ENCODE assay signal across 14 cellular contexts in genomic region chr1:161074676-161075368, GRCh38. TPM values are rescaled to one million over a fixed set of nuclear protein-coding genes. Genes with fewer than 3 reads are reported as not detected.
DNase-seq lines count a peak whose midpoint lies in the region; ATAC-seq and TF ChIP-seq lines count a peak whose summit lies in the region.
"Had no signal": no experiment of that assay in that cellular context is flagged by ENCODE, and none has a peak within 500 bp of the region (broad histone marks: within the 10 kb centered on the region; RNA-seq: fewer than 3 reads in every experiment).

No MANE protein-coding gene starts in this region.

- no peaks in the 10 kb centered on the region for H3K79me1 ChIP-seq in mesendoderm (ENCODE audit: low read length)

- no peak overlapping the region for H3K18ac ChIP-seq in mesendoderm (ENCODE audit: low read length)

- no peak overlapping the region for H2BK120ac ChIP-seq in mesendoderm (ENCODE audit: low read depth, low read length)

- intact Hi-C loops in lower lobe of right lung (cut with DNase I), result no loop called here

- H3K27me3 Mint-ChIP-seq in HFFc6 (ENCODE audit: insufficient read depth), result peaks cover 2% of the 10 kb centered on the region

- H2AFZ ChIP-seq in GM23248, result 0 out of 2 replicates have a peak overlapping the region, but pooled peaks have one; percentile 24

- H3K9me3 ChIP-seq in GM23248 (ENCODE audit: low read depth) (no peaks in the 10 kb centered on the region), SJCRH30 (replicated peaks) (no peaks in the 10 kb centered on the region), lower lobe of right lung (no peaks in the 10 kb centered on the region)
- H3K9me3 ChIP-seq: HAP-1, SK-N-SH had no signal

- H3K79me2 ChIP-seq in GM23248 (ENCODE audit: insufficient read depth) (no peaks in the 10 kb centered on the region), mesendoderm (ENCODE audit: control insufficient read depth, insufficient read depth, low read length) (no peaks in the 10 kb centered on the region)

- no peak overlapping the region for H4K8ac ChIP-seq in mesendoderm (ENCODE audit: low read depth, low read length)

- H3K4me1 ChIP-seq in GM23248 (ENCODE audit: insufficient read depth) (no peaks in the 10 kb centered on the region), SJCRH30 (peaks cover 4% of the 10 kb centered on the region; the same call in 1 of the 2 replicates), mesendoderm (ENCODE audit: control insufficient read depth, low read depth, low read length) (no peaks in the 10 kb centered on the region), lower lobe of right lung (no peaks in the 10 kb centered on the region)
- H3K4me1 ChIP-seq: HAP-1 had no signal

- H2BK5ac ChIP-seq in mesendoderm (ENCODE audit: low read length), result no peak overlapping the region

- no peak overlapping the region for H3K27ac Mint-ChIP-seq in HFFc6

- TF ChIP-seq CTCF in HFFc6 (IDR thresholded peaks at IDR 0.05) (no peak), lower lobe of right lung (IDR thresholded peaks at IDR 0.05) (no peak)

- peak overlapping the region; percentile 17 for H3K56ac ChIP-seq in mesendoderm (ENCODE audit: low read length)

- H3K4me2 ChIP-seq in GM23248 (ENCODE audit: unreplicated experiment) (no peak overlapping the region), mesendoderm (ENCODE audit: low read length) (no peak overlapping the region)
- H3K4me2 ChIP-seq: SK-N-SH had no signal

- H3K4ac ChIP-seq in mesendoderm (ENCODE audit: low read depth, low read length), result no peak overlapping the region

- no peak overlapping the region for H2BK15ac ChIP-seq in mesendoderm (replicated peaks; ENCODE audit: low read depth)

- H3K27me3 ChIP-seq in GM23248 (replicated peaks; ENCODE audit: insufficient read depth) (no peaks in the 10 kb centered on the region), SJCRH30 (no peaks in the 10 kb centered on the region), mesendoderm (ENCODE audit: insufficient read depth, low read length, poor library complexity) (no peaks in the 10 kb centered on the region), lower lobe of right lung (ENCODE audit: low read depth) (no peaks in the 10 kb centered on the region)

- H3K4me1 Mint-ChIP-seq in HFFc6 (ENCODE audit: low read depth), result peaks cover under 1% of the 10 kb centered on the region

- no peaks in the 10 kb centered on the region for H3K36me3 ChIP-seq in GM23248 (ENCODE audit: low read depth)
- H3K36me3 ChIP-seq in SJCRH30, result no peaks in the 10 kb centered on the region
- no peaks in the 10 kb centered on the region for H3K36me3 ChIP-seq in mesendoderm (ENCODE audit: control insufficient read depth, insufficient read depth, low read length)
- H3K36me3 ChIP-seq in lower lobe of right lung, result peaks cover 10% of the 10 kb centered on the region
- H3K36me3 ChIP-seq: HAP-1 had no signal

- no peaks in the 10 kb centered on the region for H3F3A ChIP-seq in GM23248 (ENCODE audit: insufficient read depth)

- WGBS in GM23248 (ENCODE audit: low coverage in 1 of 2, low lambda C conversion rate in 2 of 2, missing lambda C conversion rate in 2 of 2), 2 experiments, result 74 to 79% methylated on average over 11 to 12 of the region's 12 CpGs
- WGBS in mesendoderm (ENCODE audit: extremely low coverage, insufficient coverage, low lambda C conversion rate), result no CpG with 5 or more reads among the region's 12 CpGs

- H3K23ac ChIP-seq in mesendoderm (ENCODE audit: low read length), result no peak overlapping the region

- no peak overlapping the region for H4K5ac ChIP-seq in mesendoderm (ENCODE audit: low read length)

- no peaks in the 10 kb centered on the region for H3K9me3 Mint-ChIP-seq in HFFc6

- DNase-seq in GM23248 (no peak), SJCRH30 (peak; percentile 21 to 25), mesendoderm (no peak), HFFc6 (no peak), NCI-H1436 treated with DMSO at 0.1 percent for 48 hours (lab: John Stamatoyannopoulos, UW) (no peak), lower lobe of right lung (no peak)
- DNase-seq: anterior cingulate cortex, EL, foreskin fibroblast, SK-N-SH had no signal

- H2AK5ac ChIP-seq in mesendoderm (ENCODE audit: low read length), result no peak overlapping the region

- H3K4me3 ChIP-seq in GM23248 (no peak overlapping the region), SJCRH30 (no peak overlapping the region), mesendoderm (ENCODE audit: low read length) (no peak overlapping the region), lower lobe of right lung (no peak overlapping the region)
- H3K4me3 ChIP-seq: HAP-1 had no signal

- H3K27ac ChIP-seq in GM23248, result no peak overlapping the region
- no peak overlapping the region for H3K27ac ChIP-seq in SJCRH30
- no peak overlapping the region for H3K27ac ChIP-seq in mesendoderm (ENCODE audit: low read depth, low read length)
- H3K27ac ChIP-seq in lower lobe of right lung, result no peak overlapping the region
- H3K27ac ChIP-seq: C4-2B had no signal

- in situ Hi-C loops in GM23248 (cut with MboI), result no loop called here

- H3K9me2 ChIP-seq in GM23248 (ENCODE audit: insufficient read depth), result no peaks in the 10 kb centered on the region
- H3K9me2 ChIP-seq: SK-N-SH had no signal

- H3K9ac ChIP-seq in GM23248, result no peak overlapping the region
- no peak overlapping the region for H3K9ac ChIP-seq in mesendoderm (ENCODE audit: low read length)
- H3K9ac ChIP-seq: SK-N-SH had no signal

- H3K36me3 Mint-ChIP-seq in HFFc6 (ENCODE audit: low read depth), result no peaks in the 10 kb centered on the region

- no peak for ATAC-seq in lower lobe of right lung

- no peak overlapping the region for H3K4me3 Mint-ChIP-seq in HFFc6

- H4K20me1 ChIP-seq in GM23248 (ENCODE audit: insufficient read depth), result no peaks in the 10 kb centered on the region

RNA-seq across cellular contexts. Expression of gene ARHGAP30, which starts 5.1 kb away (rescaled TPM):
- total RNA-seq in GM23248 (2014; rRNA removed; shearing (Covaris generic)), result not detected in 2 replicates
- polyA plus RNA-seq in GM23248 (2016; fragmentation: Nextera tagmentation; extraction: Ambion mirVana), result 0.21 and 0.29 TPM in 2 replicates
- total RNA-seq in SJCRH30 (2014; rRNA removed; shearing (Covaris generic)), result 0.12 and 0.23 TPM in 2 replicates
- 0.56 TPM for polyA plus RNA-seq in mesendoderm (2013, experiment 1 of 2)
- 0.55 TPM for polyA plus RNA-seq in mesendoderm (2013, experiment 2 of 2)
- total RNA-seq in HFFc6 (2021; fragmentation: NEBNext Ultra II Directional; extraction: Animal tissue kit (Norgen Biotek cat#: 25700)), result not detected
- total RNA-seq in lower lobe of right lung, result 63.7 TPM
- total RNA-seq: dermis microvascular lymphatic vessel endothelial cell, renal cortical epithelial cell had no signal
- polyA plus RNA-seq: SK-N-SH had no signal

RNA-seq across cellular contexts. Expression of gene NECTIN4, which starts 14.5 kb away (rescaled TPM):
- total RNA-seq in GM23248 (2014; rRNA removed; shearing (Covaris generic)), result 0.54 TPM in 1 of 2 replicates, not detected in the other
- 0.40 and 0.54 TPM in 2 replicates for polyA plus RNA-seq in GM23248 (2016; fragmentation: Nextera tagmentation; extraction: Ambion mirVana)
- 0.04 TPM in 1 of 2 replicates, not detected in the other for total RNA-seq in SJCRH30 (2014; rRNA removed; shearing (Covaris generic))
- 0.24 TPM for polyA plus RNA-seq in mesendoderm (2013, experiment 1 of 2)
- 0.22 TPM for polyA plus RNA-seq in mesendoderm (2013, experiment 2 of 2)
- total RNA-seq in HFFc6 (2021; fragmentation: NEBNext Ultra II Directional; extraction: Animal tissue kit (Norgen Biotek cat#: 25700)), result under 1 TPM in 2 of 6 experiments, not detected in 4; 0.09 to 0.14 TPM
- total RNA-seq in lower lobe of right lung, result 6.2 TPM

RNA-seq across cellular contexts. Expression of gene KLHDC9, which starts 23.3 kb away (rescaled TPM):
- total RNA-seq in GM23248 (2014; rRNA removed; shearing (Covaris generic)), result 3.7 and 5.6 TPM in 2 replicates
- 3.2 and 3.3 TPM in 2 replicates for polyA plus RNA-seq in GM23248 (2016; fragmentation: Nextera tagmentation; extraction: Ambion mirVana)
- not detected in 2 replicates for total RNA-seq in SJCRH30 (2014; rRNA removed; shearing (Covaris generic))
- 3.8 TPM for polyA plus RNA-seq in mesendoderm (2013, experiment 1 of 2)
- polyA plus RNA-seq in mesendoderm (2013, experiment 2 of 2), result 3.7 TPM
- 1 to 10 TPM; 1.3 to 2.7 (median 2.1) TPM for total RNA-seq in HFFc6 (2021; fragmentation: NEBNext Ultra II Directional; extraction: Animal tissue kit (Norgen Biotek cat#: 25700))
- 7.2 TPM for total RNA-seq in lower lobe of right lung

RNA-seq across cellular contexts. Expression of gene USF1, which starts 29.0 kb away (rescaled TPM):
- 53.2 and 68.4 TPM in 2 replicates for total RNA-seq in GM23248 (2014; rRNA removed; shearing (Covaris generic))
- polyA plus RNA-seq in GM23248 (2016; fragmentation: Nextera tagmentation; extraction: Ambion mirVana), result 12.2 and 17.1 TPM in 2 replicates
- total RNA-seq in SJCRH30 (2014; rRNA removed; shearing (Covaris generic)), result 65.6 and 66.4 TPM in 2 replicates
- 37.0 TPM for polyA plus RNA-seq in mesendoderm (2013, experiment 1 of 2)
- polyA plus RNA-seq in mesendoderm (2013, experiment 2 of 2), result 34.5 TPM
- 10 to 100 TPM; 31.2 to 38.0 (median 33.4) TPM for total RNA-seq in HFFc6 (2021; fragmentation: NEBNext Ultra II Directional; extraction: Animal tissue kit (Norgen Biotek cat#: 25700))
- total RNA-seq in lower lobe of right lung, result 81.8 TPM

RNA-seq across cellular contexts. Expression of gene TSTD1, which starts 36.1 kb away (rescaled TPM):
- not detected in 2 replicates for total RNA-seq in GM23248 (2014; rRNA removed; shearing (Covaris generic))
- polyA plus RNA-seq in GM23248 (2016; fragmentation: Nextera tagmentation; extraction: Ambion mirVana), result not detected in 2 replicates
- not detected in 2 replicates for total RNA-seq in SJCRH30 (2014; rRNA removed; shearing (Covaris generic))
- 58.3 TPM for polyA plus RNA-seq in mesendoderm (2013, experiment 1 of 2)
- 59.3 TPM for polyA plus RNA-seq in mesendoderm (2013, experiment 2 of 2)
- total RNA-seq in HFFc6 (2021; fragmentation: NEBNext Ultra II Directional; extraction: Animal tissue kit (Norgen Biotek cat#: 25700)), result not detected
- 63.2 TPM for total RNA-seq in lower lobe of right lung

Comparison
In these comparisons a context has a peak if more than half of its experiments do, and no peak if none do; other contexts are left out.
1. DNase-seq: peak in SJCRH30 (2 of 2); none in GM23248 (single experiment), mesendoderm (single experiment), HFFc6 (single experiment), NCI-H1436 treated with DMSO at 0.1 percent for 48 hours (single experiment) and lower lobe of right lung (single experiment).
2. RNA of gene ARHGAP30, which starts 5.1 kb away (total RNA-seq): 63.7 TPM in lower lobe of right lung (single experiment); 0.12 to 0.23 TPM in SJCRH30, not detected in HFFc6 and not detected in GM23248; every median in the first group is over 10 times any median in the second.